Comparison of ENCODE assay signal across 1 cellular context in genomic region chr10:73839276-73839966, GRCh38.
A peak's percentile ranks its signal among the peaks of the same experiment; 100 is the strongest.
TF ChIP-seq lines count a peak whose summit lies in the region.

No MANE protein-coding gene starts in this region.

TF ChIP-seq in HepG2, 621 proteins besides CTCF, POLR2A, EP300 and RAD21 (continues in another document):
- TF ChIP-seq BRD4 (CRISPR knock-in tag; IDR thresholded peaks at IDR 0.05) (no peak), HOXA5 (CRISPR knock-in tag; IDR thresholded peaks at IDR 0.05) (no peak), ZNF326 (CRISPR knock-in tag; IDR thresholded peaks at IDR 0.05; ENCODE audit: borderline replicate concordance) (no peak), ZNF556 (CRISPR knock-in tag; IDR thresholded peaks at IDR 0.05; ENCODE audit: borderline replicate concordance) (no peak), RBFOX2 (IDR thresholded peaks at IDR 0.05; ENCODE audit: low read depth, low read length) (peak; percentile 60; the same call in 1 of the 2 replicates), FOXK1 (CRISPR knock-in tag; IDR thresholded peaks at IDR 0.05; ENCODE audit: borderline replicate concordance, low read depth) (no peak), CENPT (CRISPR knock-in tag; IDR thresholded peaks at IDR 0.05; ENCODE audit: low read depth) (no peak), BATF2 (CRISPR knock-in tag; IDR thresholded peaks at IDR 0.05) (no peak), HOMEZ (CRISPR knock-in tag; IDR thresholded peaks at IDR 0.05; ENCODE audit: low read depth) (no peak), ETV6 (CRISPR knock-in tag; conservative IDR thresholded peaks at IDR 0.05) (no peak), ZBTB2 (CRISPR knock-in tag; IDR thresholded peaks at IDR 0.05; ENCODE audit: low read depth) (no peak), HNRNPL (IDR thresholded peaks at IDR 0.05; ENCODE audit: low read depth, low read length) (0 out of 2 replicates have a peak, but pooled peaks have one; percentile 78), ZBED4 (CRISPR knock-in tag; IDR thresholded peaks at IDR 0.05; ENCODE audit: borderline replicate concordance) (no peak), ZNF777 (CRISPR knock-in tag; IDR thresholded peaks at IDR 0.05) (no peak), CAMTA2 (CRISPR knock-in tag; IDR thresholded peaks at IDR 0.05; ENCODE audit: borderline replicate concordance) (no peak), AHDC1 (CRISPR knock-in tag; IDR thresholded peaks at IDR 0.05; ENCODE audit: borderline replicate concordance) (no peak), ZNF510 (CRISPR knock-in tag; IDR thresholded peaks at IDR 0.05; ENCODE audit: low read depth) (no peak), KLF9 (CRISPR knock-in tag; IDR thresholded peaks at IDR 0.05; ENCODE audit: low read depth) (no peak), ZBTB8A (CRISPR knock-in tag; IDR thresholded peaks at IDR 0.05; ENCODE audit: borderline replicate concordance, low read depth) (no peak), ZNF749 (CRISPR knock-in tag; IDR thresholded peaks at IDR 0.05; ENCODE audit: borderline replicate concordance) (no peak), EHMT2 (IDR thresholded peaks at IDR 0.05; ENCODE audit: borderline replicate concordance, low read depth, low read length) (no peak), ZNF687 (CRISPR knock-in tag; IDR thresholded peaks at IDR 0.05) (no peak), PHB2 (IDR thresholded peaks at IDR 0.05; ENCODE audit: partially characterized antibody) (no peak), KMT2B (CRISPR knock-in tag; IDR thresholded peaks at IDR 0.05) (no peak), HOXD1 (CRISPR knock-in tag; IDR thresholded peaks at IDR 0.05) (no peak), ZNF501 (CRISPR knock-in tag; IDR thresholded peaks at IDR 0.05) (no peak), ZFAT (CRISPR knock-in tag; conservative IDR thresholded peaks at IDR 0.05) (no peak), ZNF597 (CRISPR knock-in tag; IDR thresholded peaks at IDR 0.05) (no peak), ATRX (CRISPR knock-in tag; IDR thresholded peaks at IDR 0.05; ENCODE audit: borderline replicate concordance) (no peak), TRAFD1 (CRISPR knock-in tag; IDR thresholded peaks at IDR 0.05; ENCODE audit: borderline replicate concordance) (no peak), TERF1 (CRISPR knock-in tag; IDR thresholded peaks at IDR 0.05) (no peak), ZFP37 (CRISPR knock-in tag; IDR thresholded peaks at IDR 0.05; ENCODE audit: borderline replicate concordance) (no peak), ZNF776 (CRISPR knock-in tag; IDR thresholded peaks at IDR 0.05) (no peak), ARNT2 (CRISPR knock-in tag; IDR thresholded peaks at IDR 0.05; ENCODE audit: low read depth) (0 out of 2 replicates have a peak, but pooled peaks have one; percentile 30), CENPX (CRISPR knock-in tag; IDR thresholded peaks at IDR 0.05) (no peak), ZNF766 (CRISPR knock-in tag; IDR thresholded peaks at IDR 0.05; ENCODE audit: borderline replicate concordance) (0 out of 2 replicates have a peak, but pooled peaks have one; percentile 27), ZNF616 (CRISPR knock-in tag; IDR thresholded peaks at IDR 0.05; ENCODE audit: low read depth) (no peak), ZBTB38 (CRISPR knock-in tag; IDR thresholded peaks at IDR 0.05) (peak; percentile 67; the same call in 1 of the 2 replicates), ZNF207 (IDR thresholded peaks at IDR 0.05; ENCODE audit: borderline replicate concordance) (no peak)
